Comparison of ENCODE assay signal across 25 cellular contexts in the genomic region with DNA sequence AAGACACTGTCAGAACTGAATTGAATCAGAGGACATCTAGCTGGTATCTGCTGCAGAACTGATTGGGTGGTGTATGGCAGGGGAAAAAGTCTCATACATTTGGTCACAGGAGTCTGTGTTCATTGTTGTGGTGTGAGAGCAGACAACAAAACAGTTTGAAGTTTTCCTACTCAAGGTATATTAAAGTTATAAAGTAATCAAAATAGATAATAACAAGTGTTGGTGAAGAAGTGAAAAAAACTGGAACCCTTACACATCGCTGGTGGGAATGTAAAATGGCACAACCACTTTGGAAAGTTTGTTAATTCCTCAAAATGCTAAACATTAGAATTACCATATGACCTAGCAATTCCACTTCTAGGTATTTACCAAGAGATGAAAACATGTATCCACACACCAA.
"Had no signal": no experiment of that assay in that cellular context is flagged by ENCODE, and none has a peak within 500 bp of the region (broad histone marks: within the 10 kb centered on the region; RNA-seq: fewer than 3 reads in every experiment).

No MANE protein-coding gene starts in this region.

- H3K27me3 Mint-ChIP-seq: activated CD4-positive, alpha-beta T cell treated with anti-CD3 and anti-CD28 coated beads, Interleukin-2, amount 10 ng/mL, durations not matched to agents 7 days and 5 days; activated CD8-positive, alpha-beta T cell treated with anti-CD3 and anti-CD28 coated beads for 36 hours; naive B cell had no signal

- H3K4me1 ChIP-seq: gastroesophageal sphincter, right atrium auricular region, suprapubic skin had no signal

- H3K27me3 ChIP-seq: dorsolateral prefrontal cortex, gastroesophageal sphincter, right atrium auricular region, suprapubic skin, tibial artery had no signal

- DNase-seq: activated CD4-positive, alpha-beta T cell treated with anti-CD3 and anti-CD28 coated beads for 1 hour; activated CD4-positive, alpha-beta T cell treated with anti-CD3 and anti-CD28 coated beads, Interleukin-2, amount 10 ng/mL, durations not matched to agents 7 days and 5 days; activated CD8-positive, alpha-beta T cell treated with anti-CD3 and anti-CD28 coated beads for 36 hours; activated naive CD4-positive, alpha-beta T cell; activated T-cell treated with anti-CD3 and anti-CD28 coated beads for 4 hours; activated T-cell treated with anti-CD3 and anti-CD28 coated beads, Interleukin-2, amount 50 U/mL, for 72 hours; dorsolateral prefrontal cortex; effector memory CD4-positive, alpha-beta T cell; head of caudate nucleus; hippocampal formation; left cardiac atrium; naive B cell; occipital lobe; stimulated activated CD4-positive, alpha-beta T cell treated with anti-CD3 and anti-CD28 coated beads, Interleukin-15, amount 100 ng/mL, for 24 hours; stimulated activated CD4-positive, alpha-beta T cell treated with anti-CD3 and anti-CD28 coated beads, Interleukin-2, amount 100 ng/mL, for 24 hours; stimulated activated naive CD4-positive, alpha-beta T cell; T1000; tibial artery had no signal

- H3K9me3 Mint-ChIP-seq: T-helper 1 cell treated with Interleukin-12 subunit alpha and Interleukin-12 subunit beta and Interleukin-4 antibody, amounts not matched to agents 30 μg/mL and 1 μg/mL, for 36 hours had no signal

- H3K4me3 ChIP-seq: coronary artery, dorsolateral prefrontal cortex, gastroesophageal sphincter, right atrium auricular region, suprapubic skin, tibial artery had no signal

- H3K27ac ChIP-seq: coronary artery, dorsolateral prefrontal cortex, gastroesophageal sphincter, right atrium auricular region, suprapubic skin, tibial artery had no signal

- ATAC-seq: activated CD8-positive, alpha-beta T cell treated with anti-CD3 and anti-CD28 coated beads for 36 hours; activated naive CD4-positive, alpha-beta T cell treated with anti-CD3 and anti-CD28 coated beads, Interleukin-2, amount 50 U/mL, for 72 hours; activated T-cell treated with anti-CD3 and anti-CD28 coated beads, Interleukin-2, amount 50 U/mL, for 72 hours; gastroesophageal sphincter; left cardiac atrium had no signal

- H3K36me3 ChIP-seq: gastroesophageal sphincter, right atrium auricular region, suprapubic skin had no signal

- H3K9me3 ChIP-seq: gastroesophageal sphincter, right atrium auricular region, suprapubic skin, tibial artery had no signal

- H3K4me3 Mint-ChIP-seq: activated CD4-positive, alpha-beta T cell treated with anti-CD3 and anti-CD28 coated beads, Interleukin-2, amount 10 ng/mL, durations not matched to agents 7 days and 5 days; activated CD8-positive, alpha-beta T cell treated with anti-CD3 and anti-CD28 coated beads for 36 hours; activated T-cell treated with anti-CD3 and anti-CD28 coated beads, Interleukin-2, amount 50 U/mL, for 72 hours; mesothelial cell of epicardium; naive B cell; T-helper 1 cell treated with Interleukin-12 subunit alpha and Interleukin-12 subunit beta and Interleukin-4 antibody, amounts not matched to agents 30 μg/mL and 1 μg/mL, for 36 hours had no signal

- H3K27ac Mint-ChIP-seq: activated CD4-positive, alpha-beta T cell treated with anti-CD3 and anti-CD28 coated beads, Interleukin-2, amount 10 ng/mL, durations not matched to agents 7 days and 5 days; activated CD8-positive, alpha-beta T cell treated with anti-CD3 and anti-CD28 coated beads for 36 hours; activated T-cell treated with anti-CD3 and anti-CD28 coated beads, Interleukin-2, amount 50 U/mL, for 72 hours; T-helper 1 cell treated with Interleukin-12 subunit alpha and Interleukin-12 subunit beta and Interleukin-4 antibody, amounts not matched to agents 30 μg/mL and 1 μg/mL, for 36 hours had no signal
